8 cellular contexts compared by ENCODE assay signal in the genomic region with DNA sequence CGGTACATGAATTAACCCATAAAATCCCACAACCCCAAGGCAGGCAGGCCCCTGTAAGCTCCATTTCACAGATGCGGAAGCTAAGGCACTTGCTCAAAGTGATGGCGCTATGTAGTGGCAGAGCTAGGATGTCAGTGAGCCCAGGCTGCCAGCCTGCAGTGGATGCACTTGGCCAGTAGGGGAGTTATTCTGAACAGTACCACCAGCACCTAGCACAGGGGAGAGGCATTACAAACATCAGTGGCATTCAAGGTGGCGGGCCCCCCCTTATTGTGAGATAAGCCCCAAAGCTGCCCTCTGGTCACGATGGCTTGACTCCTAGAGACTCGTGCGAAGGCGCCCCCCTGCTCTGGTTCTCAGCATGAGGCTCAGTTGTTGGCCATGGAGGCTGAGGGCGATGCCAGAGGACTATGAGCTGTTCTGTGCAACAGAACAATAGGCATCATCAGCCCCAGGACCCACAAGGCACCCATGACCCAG. TPM values are rescaled to one million over a fixed set of nuclear protein-coding genes. Genes with fewer than 3 reads are reported as not detected.
DNase-seq lines count a peak whose midpoint lies in the region; ATAC-seq and TF ChIP-seq lines count a peak whose summit lies in the region.

No MANE protein-coding gene starts in this region.

- DNase-seq in RPMI7951 (ENCODE audit: low read depth) (peak; percentile 5), cerebellar cortex (ENCODE audit: low spot score) (peak; percentile 14), memory B cell (ENCODE audit: low spot score in 2 of 2) (no peak), NOMO-1 treated with dmso at 0.1 percent for 144 hours (lab: John Stamatoyannopoulos, UW; ENCODE audit: unreplicated experiment) (no peak)

- peaks cover 3% of the 10 kb centered on the region for H3K4me1 Mint-ChIP-seq in memory B cell

- no peak overlapping the region for H3K4me3 Mint-ChIP-seq in memory B cell

- TF ChIP-seq POLR2A in GM18505 (IDR thresholded peaks at IDR 0.05; ENCODE audit: borderline replicate concordance, extremely low read depth, insufficient read depth, insufficient read length): no peak

- no peak overlapping the region for H3K27ac ChIP-seq in C4-2B

- TF ChIP-seq CTCF in C4-2B (conservative IDR thresholded peaks at IDR 0.05): peak; percentile 79

- H3K27ac Mint-ChIP-seq in memory B cell: no peak overlapping the region

- no peaks in the 10 kb centered on the region for H3K9me3 Mint-ChIP-seq in memory B cell

- peaks cover 51% of the 10 kb centered on the region for H3K36me3 Mint-ChIP-seq in memory B cell

- H3K27me3 Mint-ChIP-seq in memory B cell: no peaks in the 10 kb centered on the region

- peak; percentile 71 for ATAC-seq in GM21360 (IDR thresholded peaks at IDR 0.05; ENCODE audit: unreplicated experiment)
- peak; percentile 35 for ATAC-seq in memory B cell (ENCODE audit: low read depth)
- no peak for ATAC-seq in GM18505 (IDR thresholded peaks at IDR 0.05; ENCODE audit: unreplicated experiment)
- ATAC-seq in GM18519 (IDR thresholded peaks at IDR 0.05; ENCODE audit: low FRiP score, unreplicated experiment): no peak

RNA-seq across cellular contexts. Expression of a gene that starts 33.8 kb away (rescaled TPM):
- 35.9 and 39.6 TPM in 2 replicates for total RNA-seq in RPMI7951 (2014; rRNA removed; shearing (Covaris generic))

RNA-seq across cellular contexts. Expression of a gene that starts 34.0 kb away (rescaled TPM):
- total RNA-seq in RPMI7951 (2014; rRNA removed; shearing (Covaris generic)): 7.1 and 7.7 TPM in 2 replicates

Comparison
In these comparisons a context has a peak if more than half of its experiments do, and no peak if none do; other contexts are left out.
1. ATAC-seq: peak in GM21360 (single experiment) and memory B cell (single experiment); none in GM18505 (single experiment) and GM18519 (single experiment).
2. DNase-seq: peak in RPMI7951 (single experiment) and cerebellar cortex (single experiment); none in memory B cell (0 of 2) and NOMO-1 treated with dmso at 0.1 percent for 144 hours (single experiment).